ENCODE assay signal across 1 cellular context in genomic region chr12:3757261-3757660, GRCh38.
TF ChIP-seq lines count a peak whose summit lies in the region.

No MANE protein-coding gene starts in this region.

TF ChIP-seq in liver, 16 proteins besides CTCF, POLR2A, EP300 and RAD21 (continued from another document):
- TF ChIP-seq ZBTB33 (IDR thresholded peaks at IDR 0.05), result peak; percentile 76
- peak in 1 of 2 donors; percentile 38 for TF ChIP-seq EGR1 (IDR thresholded peaks at IDR 0.05; ENCODE audit: low read depth in 2 of 2)
- TF ChIP-seq FOXA2 (IDR thresholded peaks at IDR 0.05), result peak; percentile 93
- no peak for TF ChIP-seq HNF4G (IDR thresholded peaks at IDR 0.05)
- TF ChIP-seq MAX (IDR thresholded peaks at IDR 0.05), result peak; percentile 80
- TF ChIP-seq ATF3 (IDR thresholded peaks at IDR 0.05), result peak; percentile 42
- TF ChIP-seq JUND (IDR thresholded peaks at IDR 0.05), result peak in 1 of 2 donors; percentile 84
- TF ChIP-seq RXRA (IDR thresholded peaks at IDR 0.05), result peak; percentile 73 to 93
